In the genomic region with DNA sequence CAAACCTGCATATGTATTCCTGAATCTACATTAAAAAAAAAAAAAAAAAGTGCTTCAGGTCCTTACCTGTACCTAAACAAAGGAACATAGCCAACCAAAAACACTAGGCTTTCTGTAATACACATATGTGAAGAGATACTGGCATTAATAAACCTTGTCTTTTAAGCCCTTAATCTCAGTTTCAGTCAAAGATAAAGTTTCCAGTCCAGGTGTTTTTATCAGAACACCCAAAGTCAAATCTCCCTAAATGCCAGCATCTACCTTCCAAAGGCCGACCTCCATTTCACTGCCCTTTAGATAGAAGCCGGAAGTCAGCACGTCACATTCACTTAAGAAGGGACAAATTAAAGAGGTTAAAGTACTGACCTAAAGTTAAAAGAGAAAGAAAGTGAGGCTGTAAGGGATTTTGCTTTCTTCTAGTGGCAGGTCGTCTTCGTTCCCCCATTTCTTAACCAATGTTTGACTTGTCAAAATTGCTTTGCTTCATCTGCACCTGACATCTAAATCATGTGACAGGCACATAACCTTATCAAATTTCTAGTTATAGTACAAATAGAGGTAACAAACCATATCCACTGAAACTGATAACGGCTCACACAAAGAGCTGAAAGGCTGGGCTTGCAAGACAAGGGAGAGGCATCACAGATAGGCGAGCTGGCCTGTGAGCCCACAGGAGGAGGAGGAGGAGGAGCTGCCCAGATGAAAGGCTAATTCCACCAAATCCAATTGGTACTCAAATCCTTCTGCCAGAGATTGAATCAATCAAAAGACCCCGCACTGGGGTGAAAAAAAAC, we compare ENCODE assay signal across 19 cellular contexts.
"Had no signal": no experiment of that assay in that cellular context is flagged by ENCODE, and none has a peak within 500 bp of the region (broad histone marks: within the 10 kb centered on the region; RNA-seq: fewer than 3 reads in every experiment).

No MANE protein-coding gene starts in this region.

- H3K27me3 Mint-ChIP-seq: activated naive CD8-positive, alpha-beta T cell; brain had no signal

- DNase-seq: activated CD4-positive, alpha-beta T cell treated with anti-CD3 and anti-CD28 coated beads, Interleukin-2, amount 50 U/mL, for 4 hours; activated T-cell treated with anti-CD3 and anti-CD28 coated beads, Interleukin-2, amount 50 U/mL, for 1 hour; amygdala; cerebellar nuclear complex; dermis blood vessel endothelial cell; foreskin keratinocyte; mammary epithelial cell; natural killer cell; occipital lobe; sigmoid colon; stimulated activated CD4-positive, alpha-beta T cell treated with anti-CD3 and anti-CD28 coated beads, Interleukin-12 subunit alpha, Interleukin-12 subunit beta, amount 100 ng/mL, for 4 hours; stimulated activated CD4-positive, alpha-beta T cell treated with anti-CD3 and anti-CD28 coated beads, Interleukin-2, amount 100 ng/mL, for 48 hours; stimulated activated naive CD4-positive, alpha-beta T cell treated with Interleukin-2 at 50 U/mL for 16 hours; upper lobe of left lung had no signal

- H3K27ac Mint-ChIP-seq: activated naive CD8-positive, alpha-beta T cell; natural killer cell; T-helper 1 cell treated with Interleukin-12 subunit alpha and Interleukin-12 subunit beta and Interleukin-4 antibody, amounts not matched to agents 30 μg/mL and 1 μg/mL, for 36 hours had no signal

- ATAC-seq: activated CD4-positive, CD25-positive, alpha-beta regulatory T cell treated with anti-CD3 and anti-CD28 coated beads, Interleukin-2, amount 50 U/mL, for 24 hours; foreskin keratinocyte; left lobe of liver; natural killer cell had no signal

- H3K4me1 Mint-ChIP-seq: natural killer cell had no signal

- H3K27ac ChIP-seq: foreskin keratinocyte, sigmoid colon, upper lobe of left lung had no signal

- H3K4me1 ChIP-seq: foreskin keratinocyte, sigmoid colon, upper lobe of left lung had no signal

- H3K27me3 ChIP-seq: foreskin keratinocyte, sigmoid colon, upper lobe of left lung had no signal

- H3K9me3 Mint-ChIP-seq: natural killer cell; T-helper 1 cell treated with Interleukin-12 subunit alpha and Interleukin-12 subunit beta and Interleukin-4 antibody, amounts not matched to agents 30 μg/mL and 1 μg/mL, for 36 hours had no signal

- H3K36me3 ChIP-seq: sigmoid colon, upper lobe of left lung had no signal

- H3K4me3 ChIP-seq: sigmoid colon, upper lobe of left lung had no signal

- H3K36me3 Mint-ChIP-seq: activated naive CD8-positive, alpha-beta T cell; brain; natural killer cell had no signal

- H3K9me3 ChIP-seq: sigmoid colon, upper lobe of left lung had no signal

- H3K4me3 Mint-ChIP-seq: activated naive CD8-positive, alpha-beta T cell; brain; natural killer cell; T-helper 1 cell treated with Interleukin-12 subunit alpha and Interleukin-12 subunit beta and Interleukin-4 antibody, amounts not matched to agents 30 μg/mL and 1 μg/mL, for 36 hours had no signal
